In genomic region chr1:27436204-27437159, GRCh38 we compare ENCODE assay signal across 8 cellular contexts. TPM values are rescaled to one million over a fixed set of nuclear protein-coding genes. Genes with fewer than 3 reads are reported as not detected.
A peak's percentile ranks its signal among the peaks of the same experiment; 100 is the strongest.
DNase-seq lines count a peak whose midpoint lies in the region; ATAC-seq lines count a peak whose summit lies in the region.

No MANE protein-coding gene starts in this region.

- ATAC-seq in naive B cell (ENCODE audit: low read depth in 2 of 2) = peak; percentile 57 to 59
- no peak for ATAC-seq in HG02798 (IDR thresholded peaks at IDR 0.05; ENCODE audit: poor library complexity, unreplicated experiment)
- no peak for ATAC-seq in HG02870 (IDR thresholded peaks at IDR 0.05; ENCODE audit: unreplicated experiment)

- peak overlapping the region; percentile 89 for H3K27ac Mint-ChIP-seq in activated CD4-positive, alpha-beta T cell treated with anti-CD3 and anti-CD28 coated beads, Interleukin-2, amount 10 ng/mL, durations not matched to agents 7 days and 5 days
- peak overlapping the region; percentile 83 to 95 (median 90) for H3K27ac Mint-ChIP-seq in naive B cell

- peaks cover 70% of the 10 kb centered on the region for H3K4me1 Mint-ChIP-seq in activated CD4-positive, alpha-beta T cell treated with anti-CD3 and anti-CD28 coated beads, Interleukin-2, amount 10 ng/mL, durations not matched to agents 7 days and 5 days
- peaks cover 57 to 82% (median 63%) of the 10 kb centered on the region in 3 donors for H3K4me1 Mint-ChIP-seq in naive B cell

- no peaks in the 10 kb centered on the region for H3K27me3 Mint-ChIP-seq in activated CD4-positive, alpha-beta T cell treated with anti-CD3 and anti-CD28 coated beads, Interleukin-2, amount 10 ng/mL, durations not matched to agents 7 days and 5 days
- H3K27me3 Mint-ChIP-seq in naive B cell = no peaks in the 10 kb centered on the region

- peak overlapping the region; percentile 55 for H3K4me3 Mint-ChIP-seq in activated CD4-positive, alpha-beta T cell treated with anti-CD3 and anti-CD28 coated beads, Interleukin-2, amount 10 ng/mL, durations not matched to agents 7 days and 5 days
- peak overlapping the region; percentile 56 to 91 (median 82) for H3K4me3 Mint-ChIP-seq in naive B cell

- POLR2A ChIA-PET in activated CD4-positive, alpha-beta T cell treated with anti-CD3 and anti-CD28 coated beads, Interleukin-2, amount 10 ng/mL, durations not matched to agents 7 days and 5 days (lab: Charles Lee) = interaction anchor here (0.6 kb wide), 1 partner anchor 9 kb away, joined by 8 read pairs; no protein-coding TSS in a partner anchor

- peaks cover 5% of the 10 kb centered on the region for H3K9me3 Mint-ChIP-seq in activated CD4-positive, alpha-beta T cell treated with anti-CD3 and anti-CD28 coated beads, Interleukin-2, amount 10 ng/mL, durations not matched to agents 7 days and 5 days
- H3K9me3 Mint-ChIP-seq in naive B cell = no peaks in the 10 kb centered on the region

- CTCF ChIA-PET in activated CD4-positive, alpha-beta T cell treated with anti-CD3 and anti-CD28 coated beads, Interleukin-2, amount 10 ng/mL, durations not matched to agents 7 days and 5 days (lab: Charles Lee) = interaction anchor here (1.0 to 1.8 kb wide), 9 partner anchors 9 to 120 kb away, joined by 3 to 10 read pairs (median 4); no protein-coding TSS in a partner anchor

- H3K36me3 Mint-ChIP-seq in activated CD4-positive, alpha-beta T cell treated with anti-CD3 and anti-CD28 coated beads, Interleukin-2, amount 10 ng/mL, durations not matched to agents 7 days and 5 days (ENCODE audit: low read depth) = peaks cover 36% of the 10 kb centered on the region
- H3K36me3 Mint-ChIP-seq in naive B cell = no peaks in the 10 kb centered on the region

- peak; percentile 32 for DNase-seq in activated CD4-positive, alpha-beta T cell treated with anti-CD3 and anti-CD28 coated beads, Interleukin-2, amount 10 ng/mL, durations not matched to agents 7 days and 5 days
- DNase-seq in activated CD4-positive, alpha-beta T cell treated with anti-CD3 and anti-CD28 coated beads for 48 hours = no peak
- DNase-seq in RPMI7951 (ENCODE audit: low read depth) (peak; percentile 73), naive B cell (no peak), ecto neural progenitor cell (ENCODE audit: low spot score) (no peak)
- DNase-seq in effector CD4-positive, alpha-beta T cell = peak; percentile 8

RNA-seq across cellular contexts. Expression of gene GPR3, which starts 44.1 kb away (rescaled TPM):
- under 1 TPM in 1 of 2 experiments, not detected in 1; 0.21 TPM for total RNA-seq in activated CD4-positive, alpha-beta T cell treated with anti-CD3 and anti-CD28 coated beads, Interleukin-2, amount 10 ng/mL, durations not matched to agents 7 days and 5 days
- 4.5 and 6.4 TPM in 2 replicates for total RNA-seq in RPMI7951 (2014; rRNA removed; shearing (Covaris generic))
- under 1 TPM in 4 of 6 donors, not detected in 2; 0.12 to 0.64 (median 0.35) TPM for polyA plus RNA-seq in naive B cell (ENCODE audit: low read depth in 6 of 6)

RNA-seq across cellular contexts. Expression of gene CD164L2, which starts 53.3 kb away (rescaled TPM):
- total RNA-seq in activated CD4-positive, alpha-beta T cell treated with anti-CD3 and anti-CD28 coated beads, Interleukin-2, amount 10 ng/mL, durations not matched to agents 7 days and 5 days = not detected
- total RNA-seq in RPMI7951 (2014; rRNA removed; shearing (Covaris generic)) = not detected in 2 replicates
- polyA plus RNA-seq in naive B cell (ENCODE audit: low read depth in 6 of 6) = not detected

RNA-seq across cellular contexts. Expression of gene WASF2, which starts 53.5 kb away (rescaled TPM):
- total RNA-seq in activated CD4-positive, alpha-beta T cell treated with anti-CD3 and anti-CD28 coated beads, Interleukin-2, amount 10 ng/mL, durations not matched to agents 7 days and 5 days = 100 to 1,000 TPM; 137 to 143 TPM
- 15.1 and 16.3 TPM in 2 replicates for total RNA-seq in RPMI7951 (2014; rRNA removed; shearing (Covaris generic))
- 100 to 1,000 TPM in 2 of 6 donors, 10 to 100 TPM in 4; 33.1 to 121 (median 83.3) TPM for polyA plus RNA-seq in naive B cell (ENCODE audit: low read depth in 6 of 6)

Comparison
In these comparisons a context has a peak if more than half of its experiments do, and no peak if none do; other contexts are left out.
1. DNase-seq: peak in activated CD4-positive, alpha-beta T cell treated with anti-CD3 and anti-CD28 coated beads, Interleukin-2, amount 10 ng/mL, durations not matched to agents 7 days and 5 days (single experiment), RPMI7951 (single experiment) and effector CD4-positive, alpha-beta T cell (single experiment); none in activated CD4-positive, alpha-beta T cell treated with anti-CD3 and anti-CD28 coated beads for 48 hours (single experiment), naive B cell (single experiment) and ecto neural progenitor cell (single experiment).
2. ATAC-seq: peak in naive B cell (2 of 2); none in HG02798 (single experiment) and HG02870 (single experiment).